ENCODE assay signal across 10 cellular contexts in the genomic region with DNA sequence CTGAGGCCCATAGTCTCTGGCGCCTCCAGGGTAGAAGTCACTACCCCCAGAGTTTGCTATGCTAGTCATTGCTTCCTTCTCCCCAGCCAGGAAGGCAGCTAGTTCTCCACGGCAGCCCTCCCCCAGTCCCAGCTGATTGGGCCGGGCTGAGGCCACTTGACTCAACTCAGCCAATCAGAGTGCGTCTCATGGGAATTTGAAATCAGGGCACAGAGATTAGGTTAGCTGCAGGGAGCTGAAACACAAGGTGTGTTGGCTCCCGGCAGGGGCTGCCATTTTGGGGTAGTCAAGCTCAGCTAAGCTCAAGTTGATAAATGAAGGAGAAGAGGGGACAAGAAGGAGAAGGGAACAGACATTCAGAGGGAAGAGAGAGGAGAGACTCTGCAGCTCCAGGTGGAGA. TPM values are rescaled to one million over a fixed set of nuclear protein-coding genes. Genes with fewer than 3 reads are reported as not detected.
DNase-seq lines count a peak whose midpoint lies in the region; FAIRE-seq and TF ChIP-seq lines count a peak whose summit lies in the region.
"Had no signal": no experiment of that assay in that cellular context is flagged by ENCODE, and none has a peak within 500 bp of the region (broad histone marks: within the 10 kb centered on the region; RNA-seq: fewer than 3 reads in every experiment).

No MANE protein-coding gene starts in this region.

- H3K27me3 ChIP-seq in H1 (replicated peaks in 1 of 4; ENCODE audit: control insufficient read depth in 3 of 4, extremely low read depth in 1 of 4, insufficient read depth in 3 of 4, low read length in 3 of 4), result no peaks in the 10 kb centered on the region

- H2BK5ac ChIP-seq in H1 (ENCODE audit: low read depth, low read length), result peak overlapping the region; percentile 79; the same call in 1 of the 2 replicates

- peak overlapping the region in 1 of 2 experiments; percentile 11; a peak in 1 of 4 replicates for H3K4me2 ChIP-seq in H1 (ENCODE audit: insufficient read depth in 1 of 2, low read depth in 2 of 2, low read length in 2 of 2)

- H3K9ac ChIP-seq in H1 (replicated peaks in 1 of 4; ENCODE audit: extremely low read depth in 1 of 4, low read depth in 3 of 4, low read length in 3 of 4), result no peak overlapping the region; a peak in 1 of 7 replicates

- no peak overlapping the region for H3K56ac ChIP-seq in H1 (replicated peaks; ENCODE audit: insufficient read length, low read depth, low read length)

- no peak overlapping the region for H4K8ac ChIP-seq in H1 (ENCODE audit: extremely low read depth, insufficient read depth, low read length)

- no peak overlapping the region for H3K23ac ChIP-seq in H1 (ENCODE audit: insufficient read length)

- no peak overlapping the region for H3K14ac ChIP-seq in H1 (ENCODE audit: insufficient read length)

- no peak for TF ChIP-seq CTCF in H1 (IDR thresholded peaks at IDR 0.05; ENCODE audit: control extremely low read depth in 1 of 3, insufficient read depth in 1 of 3, low read depth in 1 of 3, low read length in 3 of 3)
- no peak for TF ChIP-seq CTCF in progenitor cell of endocrine pancreas (IDR thresholded peaks at IDR 0.05; ENCODE audit: unreplicated experiment)

- POLR2A ChIA-PET in H1 (lab: Charles Lee; ENCODE audit: partially characterized antibody), result interaction anchor here (1.2 to 2.3 kb wide), 3 partner anchors 11 to 34 kb away, joined by 3 to 8 read pairs (median 6); no protein-coding TSS in a partner anchor

- H4K91ac ChIP-seq in H1 (replicated peaks; ENCODE audit: insufficient read length, low read length), result no peak overlapping the region

- H3K27ac Mint-ChIP-seq in progenitor cell of endocrine pancreas, result peak overlapping the region; percentile 16

- H3K79me1 ChIP-seq in H1 (ENCODE audit: low read depth, low read length), result no peaks in the 10 kb centered on the region

- H3K4me1 Mint-ChIP-seq in progenitor cell of endocrine pancreas (ENCODE audit: low read depth), result peaks cover 11% of the 10 kb centered on the region

- peak overlapping the region; percentile 19; the same call in 1 of the 2 replicates for H2AFZ ChIP-seq in H1 (ENCODE audit: low read length)

- no peak overlapping the region for H3K4me3 Mint-ChIP-seq in progenitor cell of endocrine pancreas (ENCODE audit: low read depth)

- 79% methylated on average over 5 of the region's 5 CpGs; no CpG with 5 or more reads in 1 of the 2 experiments for WGBS in H1 (ENCODE audit: extremely low coverage in 1 of 2, insufficient coverage in 1 of 2, insufficient read length in 1 of 2, insufficient replicate concordance in 2 of 2, low coverage in 1 of 2, low lambda C conversion rate in 2 of 2, missing lambda C conversion rate in 1 of 2), 2 experiments

- H3K9me3 ChIP-seq in H1 (ENCODE audit: insufficient read depth in 2 of 2, low read depth in 1 of 2, low read length in 1 of 2), result no peaks in the 10 kb centered on the region

- H3K27me3 Mint-ChIP-seq in progenitor cell of endocrine pancreas, result peaks cover 5% of the 10 kb centered on the region

- H4K5ac ChIP-seq in H1 (ENCODE audit: insufficient read length, low read depth, low read length), result no peak overlapping the region

- no peak overlapping the region for H2AK5ac ChIP-seq in H1 (ENCODE audit: low read depth, low read length)

- H3K18ac ChIP-seq in H1 (ENCODE audit: extremely low read depth, low read length), result peak overlapping the region; percentile 91

- no peak overlapping the region for H2BK120ac ChIP-seq in H1 (replicated peaks; ENCODE audit: low read depth, low read length)

- peak overlapping the region; percentile 46 for H3K4ac ChIP-seq in H1 (replicated peaks; ENCODE audit: insufficient read length, low read depth, low read length)

- H4K20me1 ChIP-seq in H1 (replicated peaks in 1 of 2; ENCODE audit: control insufficient read depth in 1 of 2, insufficient read depth in 2 of 2, low read length in 2 of 2), result no peaks in the 10 kb centered on the region

- no peak for TF ChIP-seq EP300 in H1 (IDR thresholded peaks at IDR 0.05; ENCODE audit: borderline replicate concordance in 1 of 2, low read depth in 2 of 2, low read length in 2 of 2)

- H2BK12ac ChIP-seq in H1 (ENCODE audit: low read depth, low read length), result peak overlapping the region; percentile 23; the same call in 1 of the 2 replicates

- H3K4me3 ChIP-seq in H1 (ENCODE audit: extremely low read depth in 1 of 4, insufficient read depth in 2 of 4, low read depth in 3 of 4, low read length in 4 of 4), result no peak overlapping the region

- no peak overlapping the region for H3K27ac ChIP-seq in H1 (ENCODE audit: low read depth, low read length)

- H3K23me2 ChIP-seq in H1 (ENCODE audit: low read depth, low read length), result peaks cover 4% of the 10 kb centered on the region; the same call in 1 of the 2 replicates

- peak; percentile 24 for FAIRE-seq in H1 (lab: Jason Lieb, UNC)
- FAIRE-seq: A204.1, frontal cortex had no signal

- no peaks in the 10 kb centered on the region for H3K9me3 Mint-ChIP-seq in progenitor cell of endocrine pancreas (ENCODE audit: low read depth)

- TF ChIP-seq POLR2A in H1 (IDR thresholded peaks at IDR 0.05; ENCODE audit: control extremely low read depth in 1 of 2, low read depth in 2 of 2, low read length in 2 of 2), result no peak

- CTCF ChIA-PET in H1 (lab: Charles Lee; ENCODE audit: partially characterized antibody), result interaction anchor here (1.1 to 17.9 kb wide), 10 partner anchors 8 to 270 kb away, joined by 3 to 161 read pairs (median 6); no protein-coding TSS in a partner anchor

- H3K36me3 ChIP-seq in H1 (ENCODE audit: control insufficient read depth in 2 of 4, insufficient read depth in 4 of 4, low read length in 3 of 4), result no peaks in the 10 kb centered on the region

- H2BK20ac ChIP-seq in H1 (ENCODE audit: low read length), result peak overlapping the region; percentile 75; the same call in 1 of the 2 replicates

- DNase-seq in DMS53 (lab: John Stamatoyannopoulos, UW) (peak; percentile 24), DMS53 treated with DMSO at 0.1 percent for 48 hours (lab: John Stamatoyannopoulos, UW; ENCODE audit: unreplicated experiment) (no peak), NCI-H524 (lab: John Stamatoyannopoulos, UW) (peak; percentile 85 to 93), H1 (ENCODE audit: low read depth in 1 of 2, low spot score in 2 of 2) (no peak), progenitor cell of endocrine pancreas (ENCODE audit: low spot score, unreplicated experiment) (no peak), kidney tubule cell (ENCODE audit: low spot score) (no peak)
- DNase-seq in activated CD8-positive, alpha-beta memory T cell treated with anti-CD3 and anti-CD28 coated beads, Interleukin-2, amount 50 U/mL, for 4 hours, result no peak
- DNase-seq in effector CD8-positive, alpha-beta T cell (lab: John Stamatoyannopoulos, UW), result no peak

- H3K36me3 Mint-ChIP-seq in progenitor cell of endocrine pancreas (ENCODE audit: insufficient read depth), result no peaks in the 10 kb centered on the region

- no peak for TF ChIP-seq RAD21 in H1 (IDR thresholded peaks at IDR 0.05 in 1 of 2, conservative IDR thresholded peaks at IDR 0.05 in 1 of 2; ENCODE audit: low read depth in 2 of 2, low read length in 2 of 2)

- H2BK15ac ChIP-seq in H1 (ENCODE audit: low read length), result peak overlapping the region; percentile 83; the same call in 1 of the 2 replicates

- H3K79me2 ChIP-seq in H1 (ENCODE audit: control insufficient read depth in 1 of 2, insufficient read depth in 2 of 2, low read length in 2 of 2), result no peaks in the 10 kb centered on the region

- H3K4me1 ChIP-seq in H1 (replicated peaks in 1 of 4; ENCODE audit: control insufficient read depth in 3 of 4, insufficient read depth in 4 of 4, low read length in 3 of 4), result peaks cover 3 to 9% (median 4%) of the 10 kb centered on the region in 4 experiments; a peak in 5 of 7 replicates

TF ChIP-seq in H1, 55 proteins besides CTCF, POLR2A, EP300 and RAD21 (continues in another document):
- TF ChIP-seq, protein P1, sequence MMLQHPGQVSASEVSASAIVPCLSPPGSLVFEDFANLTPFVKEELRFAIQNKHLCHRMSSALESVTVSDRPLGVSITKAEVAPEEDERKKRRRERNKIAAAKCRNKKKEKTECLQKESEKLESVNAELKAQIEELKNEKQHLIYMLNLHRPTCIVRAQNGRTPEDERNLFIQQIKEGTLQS (IDR thresholded peaks at IDR 0.05; ENCODE audit: insufficient read depth, low read depth, low read length), result 0 out of 2 replicates have a peak, but pooled peaks have one; percentile 20
- TF ChIP-seq, protein P2, sequence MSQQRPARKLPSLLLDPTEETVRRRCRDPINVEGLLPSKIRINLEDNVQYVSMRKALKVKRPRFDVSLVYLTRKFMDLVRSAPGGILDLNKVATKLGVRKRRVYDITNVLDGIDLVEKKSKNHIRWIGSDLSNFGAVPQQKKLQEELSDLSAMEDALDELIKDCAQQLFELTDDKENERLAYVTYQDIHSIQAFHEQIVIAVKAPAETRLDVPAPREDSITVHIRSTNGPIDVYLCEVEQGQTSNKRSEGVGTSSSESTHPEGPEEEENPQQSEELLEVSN (IDR thresholded peaks at IDR 0.05), result peak; percentile 76
- TF ChIP-seq KDM5A (IDR thresholded peaks at IDR 0.05; ENCODE audit: low read length), result no peak
- TF ChIP-seq YY1 (IDR thresholded peaks at IDR 0.05; ENCODE audit: low read depth, low read length), result peak; percentile 65
- TF ChIP-seq CHD2 (IDR thresholded peaks at IDR 0.05; ENCODE audit: low read length), result peak; percentile 65; the same call in 1 of the 2 replicates
- TF ChIP-seq TBP (IDR thresholded peaks at IDR 0.05; ENCODE audit: low read depth, low read length), result peak; percentile 18; the same call in 1 of the 2 replicates
- TF ChIP-seq, protein P3, sequence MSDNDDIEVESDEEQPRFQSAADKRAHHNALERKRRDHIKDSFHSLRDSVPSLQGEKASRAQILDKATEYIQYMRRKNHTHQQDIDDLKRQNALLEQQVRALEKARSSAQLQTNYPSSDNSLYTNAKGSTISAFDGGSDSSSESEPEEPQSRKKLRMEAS (IDR thresholded peaks at IDR 0.05), result peak; percentile 85
- 0 out of 2 replicates have a peak, but pooled peaks have one; percentile 52 for TF ChIP-seq SP1 (IDR thresholded peaks at IDR 0.05; ENCODE audit: low read depth, low read length)

RNA-seq across cellular contexts. Expression of a gene that starts 32.8 kb away (rescaled TPM):
- total RNA-seq in H1 (2021; fragmentation: NEBNext Ultra II Directional; extraction: Animal tissue kit (Norgen Biotek cat#: 25700)), result 56.4 and 57.1 TPM in 2 replicates
- 114 and 166 TPM in 2 replicates for polyA plus RNA-seq in H1 (2011; rRNA removed)
- 51.3 TPM for polyA plus RNA-seq in H1 (2011; cell fraction: cytosol; rRNA removed)
- polyA plus RNA-seq in H1 (2011; cell fraction: nucleus; rRNA removed), result 94.7 TPM
- polyA plus RNA-seq in H1 (2012, experiment 1 of 2), result 31.6 to 91.8 TPM (median 75.5 TPM) in 4 replicates
- 55.3 TPM for polyA plus RNA-seq in H1 (2012, experiment 2 of 2)
- polyA plus RNA-seq in H1 (2013, experiment 1 of 2), result 73.3 TPM
- polyA plus RNA-seq in H1 (2013, experiment 2 of 2), result 75.1 TPM
- 33.5 and 61.7 TPM in 2 replicates for polyA minus RNA-seq in H1 (2011; rRNA and poly(A)+ RNA removed)
- polyA minus RNA-seq in H1 (2011; cell fraction: cytosol; rRNA and poly(A)+ RNA removed), result 36.0 TPM
- polyA minus RNA-seq in H1 (2011; cell fraction: nucleus; rRNA and poly(A)+ RNA removed), result 39.2 TPM
- total RNA-seq in progenitor cell of endocrine pancreas, result 35.1 and 41.3 TPM in 2 replicates

Comparison
In these comparisons a context has a peak if more than half of its experiments do, and no peak if none do; other contexts are left out.
1. DNase-seq: peak in DMS53 (single experiment) and NCI-H524 (2 of 2); none in DMS53 treated with DMSO at 0.1 percent for 48 hours (single experiment), H1 (0 of 2), progenitor cell of endocrine pancreas (single experiment), kidney tubule cell (single experiment), activated CD8-positive, alpha-beta memory T cell treated with anti-CD3 and anti-CD28 coated beads, Interleukin-2, amount 50 U/mL, for 4 hours (single experiment) and effector CD8-positive, alpha-beta T cell (single experiment).